Comparison of ENCODE assay signal across 22 cellular contexts in the genomic region with DNA sequence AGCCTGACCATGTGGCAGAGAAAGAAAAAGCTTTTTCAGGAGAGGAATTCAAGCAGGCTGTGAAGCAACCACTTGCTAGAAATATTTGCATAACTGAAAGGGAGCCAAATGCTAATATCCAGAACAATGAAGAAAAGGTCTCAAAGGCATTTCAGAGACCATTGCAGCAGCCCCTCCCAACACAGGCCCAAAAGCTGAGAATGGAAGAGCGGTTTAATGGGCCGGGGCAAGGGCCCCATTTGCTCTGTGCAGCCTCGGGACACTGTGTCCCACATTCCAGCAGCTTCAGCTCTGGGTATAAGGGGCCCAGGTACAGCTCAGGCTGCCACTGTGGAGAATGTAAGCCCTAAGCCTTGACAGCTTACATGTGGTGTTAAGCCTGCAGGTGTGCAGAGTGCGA.
DNase-seq lines count a peak whose midpoint lies in the region; ATAC-seq and TF ChIP-seq lines count a peak whose summit lies in the region.
"Had no signal": no experiment of that assay in that cellular context is flagged by ENCODE, and none has a peak within 500 bp of the region (broad histone marks: within the 10 kb centered on the region; RNA-seq: fewer than 3 reads in every experiment).

No MANE protein-coding gene starts in this region.

- H3K9ac ChIP-seq in NT2/D1 (ENCODE audit: insufficient read length, low read depth): peak overlapping the region; percentile 51
- peak overlapping the region; percentile 10; the same call in 1 of the 2 replicates for H3K9ac ChIP-seq in iPS-20b (ENCODE audit: low read depth, low read length)
- H3K9ac ChIP-seq: BLaER1 treated with 17β-estradiol and CSF1 and Interleukin-3, amounts not matched to agents 10 nM and 100 nM had no signal

- no peak for ATAC-seq in Right ventricle myocardium inferior
- no peak for ATAC-seq in right cardiac atrium

- H3K36me3 ChIP-seq in NT2/D1 (ENCODE audit: insufficient read depth, insufficient read length, low read length): no peaks in the 10 kb centered on the region
- H3K36me3 ChIP-seq in iPS-20b (ENCODE audit: insufficient read depth, low read depth, low read length): no peaks in the 10 kb centered on the region
- H3K36me3 ChIP-seq in ascending aorta: no peaks in the 10 kb centered on the region
- H3K36me3 ChIP-seq: BLaER1 treated with 17β-estradiol and CSF1 and Interleukin-3, amounts not matched to agents 10 nM and 100 nM had no signal

- H3K9me3 ChIP-seq in right cardiac atrium (ENCODE audit: control insufficient read depth, low read length): no peaks in the 10 kb centered on the region
- H3K9me3 ChIP-seq in NT2/D1 (ENCODE audit: insufficient read depth, low read length): no peaks in the 10 kb centered on the region; the same call in 1 of the 2 replicates
- peaks cover 12% of the 10 kb centered on the region for H3K9me3 ChIP-seq in iPS-20b (ENCODE audit: insufficient read depth, low read depth, low read length)
- no peaks in the 10 kb centered on the region for H3K9me3 ChIP-seq in ascending aorta

- no peak overlapping the region for H3K27ac ChIP-seq in right cardiac atrium (ENCODE audit: low read length)
- H3K27ac ChIP-seq in iPS-20b (ENCODE audit: low read length): peak overlapping the region; percentile 44
- H3K27ac ChIP-seq in ascending aorta: no peak overlapping the region
- H3K27ac ChIP-seq: 22Rv1; BLaER1 treated with 17β-estradiol and CSF1 and Interleukin-3, amounts not matched to agents 10 nM and 100 nM had no signal

- 55% methylated on average over 4 of the region's 4 CpGs for WGBS in right cardiac atrium

- DNase-seq in Right ventricle myocardium inferior (ENCODE audit: missing footprints) (peak; percentile 20), right cardiac atrium (no peak), NT2/D1 (ENCODE audit: low read depth, low spot score) (peak; percentile 75), amygdala (lab: John Stamatoyannopoulos, UW) (no peak), ascending aorta (ENCODE audit: low spot score in 2 of 2) (no peak), NCI-H128 (lab: John Stamatoyannopoulos, UW; ENCODE audit: unreplicated experiment) (no peak), activated gamma-delta T cell (lab: John Stamatoyannopoulos, UW) (no peak)
- DNase-seq: ACHN; Caco-2; CD4-positive, alpha-beta memory T cell; DND-41; KG1; NCI-H1092; NCI-H1436 treated with DMSO at 0.1 percent for 48 hours; NCI-H1930; NCI-H510A; NCI-H774; Right ventricle myocardium superior; SW 1271 had no signal

- H3K4me3 ChIP-seq in right cardiac atrium (ENCODE audit: low read length) (no peak overlapping the region), NT2/D1 (ENCODE audit: insufficient read length, low read depth) (no peak overlapping the region), iPS-20b (ENCODE audit: low read length) (peak overlapping the region; percentile 26; the same call in 1 of the 2 replicates), ascending aorta (no peak overlapping the region)
- H3K4me3 ChIP-seq: BLaER1 treated with 17β-estradiol and CSF1 and Interleukin-3, amounts not matched to agents 10 nM and 100 nM had no signal

- H3K27me3 ChIP-seq in right cardiac atrium (ENCODE audit: control insufficient read depth, insufficient read depth): no peaks in the 10 kb centered on the region
- no peaks in the 10 kb centered on the region for H3K27me3 ChIP-seq in NT2/D1 (ENCODE audit: insufficient read depth, insufficient read length)
- no peaks in the 10 kb centered on the region for H3K27me3 ChIP-seq in iPS-20b (ENCODE audit: insufficient read depth, low read length)
- H3K27me3 ChIP-seq in ascending aorta: no peaks in the 10 kb centered on the region
- H3K27me3 ChIP-seq: BLaER1 treated with 17β-estradiol and CSF1 and Interleukin-3, amounts not matched to agents 10 nM and 100 nM had no signal

- intact Hi-C loops in Right ventricle myocardium inferior (cut with DNase I) (no loop called here), right cardiac atrium (cut with DNase I) (no loop called here), ascending aorta (cut with DNase I) (no loop called here)

- H3K4me1 ChIP-seq in right cardiac atrium (ENCODE audit: control insufficient read depth, insufficient read depth, low read length) (no peaks in the 10 kb centered on the region), NT2/D1 (ENCODE audit: insufficient read depth, insufficient read length) (no peaks in the 10 kb centered on the region), iPS-20b (ENCODE audit: insufficient read depth, low read length) (peaks cover 8% of the 10 kb centered on the region), ascending aorta (no peaks in the 10 kb centered on the region)
- H3K4me1 ChIP-seq: Caco-2 had no signal

- no peak for TF ChIP-seq CTCF in ascending aorta (IDR thresholded peaks at IDR 0.05)

Comparison
In these comparisons a context has a peak if more than half of its experiments do, and no peak if none do; other contexts are left out.
1. DNase-seq: peak in Right ventricle myocardium inferior (single experiment) and NT2/D1 (single experiment); none in right cardiac atrium (0 of 3), amygdala (0 of 56), ascending aorta (0 of 2), NCI-H128 (single experiment) and activated gamma-delta T cell (single experiment).